ENCODE assay signal across 11 cellular contexts in genomic region chr2:219434718-219435525, GRCh38. TPM values are rescaled to one million over a fixed set of nuclear protein-coding genes. Genes with fewer than 3 reads are reported as not detected.
DNase-seq lines count a peak whose midpoint lies in the region; ATAC-seq and TF ChIP-seq lines count a peak whose summit lies in the region.
"Had no signal": no experiment of that assay in that cellular context is flagged by ENCODE, and none has a peak within 500 bp of the region (broad histone marks: within the 10 kb centered on the region; RNA-seq: fewer than 3 reads in every experiment).

Gene SPEG (plus strand): TSS chr2:219434843. CDS start chr2:219434978, 135 bp downstream.

- H3K4me1 ChIP-seq in RWPE2 (ENCODE audit: insufficient read depth, poor library complexity, severe bottlenecking) (no peaks in the 10 kb centered on the region), neuronal stem cell (ENCODE audit: control insufficient read depth in 2 of 2, insufficient read depth in 1 of 2, low read depth in 1 of 2, low read length in 2 of 2) (peaks cover 7 to 8% of the 10 kb centered on the region in 2 donors)

- no peak for TF ChIP-seq CTCF in RWPE2 (IDR thresholded peaks at IDR 0.05; ENCODE audit: poor library complexity, severe bottlenecking)

- H2AFZ ChIP-seq in neuronal stem cell (ENCODE audit: low read length): peak within 1 kb of the TSS; percentile 79

- H3K9me3 ChIP-seq in RWPE2 (ENCODE audit: severe bottlenecking): no peaks in the 10 kb centered on the region
- H3K9me3 ChIP-seq in neuronal stem cell (replicated peaks in 1 of 2; ENCODE audit: control insufficient read depth in 2 of 2, insufficient read depth in 1 of 2, low read depth in 1 of 2, low read length in 2 of 2): no peaks in the 10 kb centered on the region

- H2BK15ac ChIP-seq in neuronal stem cell (ENCODE audit: low read length): peak within 1 kb of the TSS; percentile 95

- no peaks in the 10 kb centered on the region for H3K27me3 ChIP-seq in RWPE2 (ENCODE audit: insufficient read depth, poor library complexity, severe bottlenecking)
- peaks cover 0 to 81% (median 27%) of the 10 kb centered on the region in 3 experiments for H3K27me3 ChIP-seq in neuronal stem cell (ENCODE audit: control insufficient read depth in 3 of 3, insufficient read depth in 3 of 3, low read depth in 1 of 3, low read length in 3 of 3)

- peak within 1 kb of the TSS; percentile 47 for H3K4me2 ChIP-seq in neuronal stem cell (ENCODE audit: insufficient read depth, low read length, poor library complexity, severe bottlenecking)

- intact Hi-C loops in cardiac septum (cut with DNase I): loop anchor here (1.0 to 2.0 kb wide), 3 partner anchors 18 to 30 kb away; no protein-coding TSS in a partner anchor

- no peaks in the 10 kb centered on the region for H3K36me3 ChIP-seq in RWPE2 (ENCODE audit: low read depth)
- no peaks in the 10 kb centered on the region for H3K36me3 ChIP-seq in neuronal stem cell (replicated peaks in 1 of 2; ENCODE audit: control insufficient read depth in 2 of 2, insufficient read depth in 2 of 2, low read length in 2 of 2)

- peak within 1 kb of the TSS; percentile 68 for H2BK120ac ChIP-seq in neuronal stem cell (ENCODE audit: low read depth, low read length)

- H3K4ac ChIP-seq in neuronal stem cell (ENCODE audit: low read length): no peak within 1 kb of the TSS

- peak within 1 kb of the TSS; percentile 44 for H3K18ac ChIP-seq in neuronal stem cell (ENCODE audit: low read length)

- H3K9ac ChIP-seq in neuronal stem cell (ENCODE audit: low read depth, low read length, poor library complexity): peak within 1 kb of the TSS; percentile 55

- H2AK5ac ChIP-seq in neuronal stem cell (ENCODE audit: low read depth, low read length): peak within 1 kb of the TSS; percentile 85

- no CpG with 5 or more reads among the region's 77 CpGs for WGBS in neuronal stem cell (ENCODE audit: extremely low coverage in 2 of 2, insufficient read length in 2 of 2, insufficient replicate concordance in 1 of 2), 2 donors

- peak within 1 kb of the TSS; percentile 59 for H3K14ac ChIP-seq in neuronal stem cell (ENCODE audit: low read length)

- peak within 1 kb of the TSS; percentile 41 for H4K91ac ChIP-seq in neuronal stem cell (ENCODE audit: low read depth, low read length, poor library complexity)

- H2BK5ac ChIP-seq in neuronal stem cell (ENCODE audit: low read length): no peak within 1 kb of the TSS

- H3K4me3 ChIP-seq in RWPE2 (ENCODE audit: severe bottlenecking) (no peak within 1 kb of the TSS), neuronal stem cell (ENCODE audit: low read length in 2 of 2) (peak within 1 kb of the TSS in 1 of 2 donors; percentile 48)

- H4K8ac ChIP-seq in neuronal stem cell (ENCODE audit: low read depth, low read length): peak within 1 kb of the TSS; percentile 89

- H2BK12ac ChIP-seq in neuronal stem cell (ENCODE audit: low read length): peak within 1 kb of the TSS; percentile 12

- H3K23ac ChIP-seq in neuronal stem cell (ENCODE audit: low read depth, low read length, poor library complexity): peak within 1 kb of the TSS; percentile 56

- DNase-seq in AG20443 (ENCODE audit: low spot score): peak; percentile 57
- DNase-seq in RWPE2 (ENCODE audit: low spot score): peak; percentile 54
- no peak for DNase-seq in cardiac septum (ENCODE audit: low spot score)
- DNase-seq in neuronal stem cell (ENCODE audit: low spot score): no peak
- no peak for DNase-seq in NCI-H345 treated with DMSO at 0.1 percent for 48 hours (lab: John Stamatoyannopoulos, UW; ENCODE audit: unreplicated experiment)
- DNase-seq in effector CD8-positive, alpha-beta T cell (lab: John Stamatoyannopoulos, UW): no peak
- DNase-seq in LoVo (ENCODE audit: low spot score): no peak
- DNase-seq: activated CD4-positive, alpha-beta T cell treated with anti-CD3 and anti-CD28 coated beads for 48 hours; dermis blood vessel endothelial cell had no signal

- H3K27ac ChIP-seq in RWPE2 (ENCODE audit: poor library complexity, severe bottlenecking) (no peak within 1 kb of the TSS), neuronal stem cell (replicated peaks; ENCODE audit: low read length) (no peak within 1 kb of the TSS)
- H3K27ac ChIP-seq: C4-2B had no signal

- H3K79me1 ChIP-seq in neuronal stem cell (ENCODE audit: low read depth, low read length): no peaks in the 10 kb centered on the region

- no peak for ATAC-seq in RWPE2 (ENCODE audit: low read depth)
- ATAC-seq in HG02885 (IDR thresholded peaks at IDR 0.05; ENCODE audit: poor library complexity, unreplicated experiment): no peak

RNA-seq across cellular contexts. Expression of gene SPEG, which starts in this region (rescaled TPM):
- total RNA-seq in cardiac septum: 199 TPM
- polyA plus RNA-seq in neuronal stem cell (2013, experiment 1 of 2): 24.0 TPM
- 23.9 TPM for polyA plus RNA-seq in neuronal stem cell (2013, experiment 2 of 2)

Comparison
In these comparisons a context has a peak if more than half of its experiments do, and no peak if none do; other contexts are left out.
1. DNase-seq: peak in AG20443 (single experiment) and RWPE2 (single experiment); none in cardiac septum (single experiment), neuronal stem cell (single experiment), NCI-H345 treated with DMSO at 0.1 percent for 48 hours (single experiment), effector CD8-positive, alpha-beta T cell (single experiment) and LoVo (single experiment).